ENCODE assay signal across 22 cellular contexts in genomic region chr9:38092200-38092524, GRCh38. TPM values are rescaled to one million over a fixed set of nuclear protein-coding genes. Genes with fewer than 3 reads are reported as not detected.
DNase-seq lines count a peak whose midpoint lies in the region; ATAC-seq, FAIRE-seq and TF ChIP-seq lines count a peak whose summit lies in the region.
"Had no signal": no experiment of that assay in that cellular context is flagged by ENCODE, and none has a peak within 500 bp of the region (broad histone marks: within the 10 kb centered on the region; RNA-seq: fewer than 3 reads in every experiment).

No MANE protein-coding gene starts in this region.

- TF ChIP-seq CTCF in coronary artery (IDR thresholded peaks at IDR 0.05) = no peak

- WGBS in GM23248 (ENCODE audit: low coverage in 1 of 2, low lambda C conversion rate in 2 of 2, missing lambda C conversion rate in 2 of 2), 2 experiments = 90 to 93% methylated on average over 5 of the region's 5 CpGs

- no peak for TF ChIP-seq POLR2A in GM12892 (IDR thresholded peaks at IDR 0.05; ENCODE audit: low read depth, low read length)

- H3K9me2 ChIP-seq in GM23248 (ENCODE audit: insufficient read depth) = no peaks in the 10 kb centered on the region

- no peaks in the 10 kb centered on the region for H3K36me3 ChIP-seq in GM23248 (ENCODE audit: low read depth)

- H3K27me3 ChIP-seq in GM23248 (replicated peaks; ENCODE audit: insufficient read depth) = no peaks in the 10 kb centered on the region; the same call in 1 of the 2 replicates

- no peaks in the 10 kb centered on the region for H4K20me1 ChIP-seq in GM23248 (ENCODE audit: insufficient read depth)

- no peak overlapping the region for H2AFZ ChIP-seq in GM23248

- H3K27ac ChIP-seq in coronary artery (no peak overlapping the region), GM23248 (no peak overlapping the region)

- no peaks in the 10 kb centered on the region for H3K4me1 ChIP-seq in GM23248 (ENCODE audit: insufficient read depth)

- FAIRE-seq in GM12892 (lab: Jason Lieb, UNC) = peak; percentile 9
- FAIRE-seq: K562 had no signal

- no peaks in the 10 kb centered on the region for H3K79me2 ChIP-seq in GM23248 (ENCODE audit: insufficient read depth)

- in situ Hi-C loops in GM23248 (cut with MboI) = no loop called here

- H3K4me2 ChIP-seq in GM23248 (ENCODE audit: unreplicated experiment) = no peak overlapping the region

- H3K4me3 ChIP-seq in coronary artery (no peak overlapping the region), GM23248 (no peak overlapping the region)
- H3K4me3 ChIP-seq: K562 had no signal

- no peaks in the 10 kb centered on the region for H3K9me3 ChIP-seq in GM23248 (ENCODE audit: low read depth)

- DNase-seq in GM12892 (ENCODE audit: insufficient read length) (no peak), coronary artery (ENCODE audit: low spot score) (peak; percentile 3), superior temporal gyrus (ENCODE audit: extremely low spot score) (no peak), GM23248 (no peak)
- DNase-seq: ACHN; AML-193; Calu3; CD4-positive, CD25-positive, alpha-beta regulatory T cell; DMS79 treated with DMSO at 0.1 percent for 48 hours; HFFc6; NCI-H187; NCI-H2171; NCI-H446; NCI-H69; OCI-M1; RPMI8226; SIG-M5; T-helper 17 cell had no signal

- ATAC-seq in GM18870 (IDR thresholded peaks at IDR 0.05; ENCODE audit: unreplicated experiment) (peak; percentile 39), HG02759 (IDR thresholded peaks at IDR 0.05; ENCODE audit: unreplicated experiment) (peak; percentile 38), HG03457 (IDR thresholded peaks at IDR 0.05; ENCODE audit: unreplicated experiment) (no peak)
- ATAC-seq: T-helper 17 cell had no signal

- H3F3A ChIP-seq in GM23248 (ENCODE audit: insufficient read depth) = no peaks in the 10 kb centered on the region

- no peak overlapping the region for H3K9ac ChIP-seq in GM23248

RNA-seq across cellular contexts. Expression of gene SHB, which starts 23.1 kb away (rescaled TPM):
- polyA plus RNA-seq in GM12892 (2012; ENCODE audit: missing spikeins) = 1.0 TPM
- total RNA-seq in GM23248 (2014; rRNA removed; shearing (Covaris generic)) = 9.9 and 11.1 TPM in 2 replicates
- polyA plus RNA-seq in GM23248 (2016; fragmentation: Nextera tagmentation; extraction: Ambion mirVana) = 3.9 and 4.4 TPM in 2 replicates
